Comparison of ENCODE assay signal across 8 cellular contexts in genomic region chr5:171484460-171484899, GRCh38.
DNase-seq lines count a peak whose midpoint lies in the region; ATAC-seq and TF ChIP-seq lines count a peak whose summit lies in the region.

No MANE protein-coding gene starts in this region.

- no peak for TF ChIP-seq POLR2A in esophagus muscularis mucosa (IDR thresholded peaks at IDR 0.05; ENCODE audit: low read depth)
- TF ChIP-seq POLR2A in sigmoid colon (IDR thresholded peaks at IDR 0.05) = no peak

- H3K4me3 Mint-ChIP-seq in activated CD4-positive, alpha-beta memory T cell treated with anti-CD3 and anti-CD28 coated beads, Interleukin-2, amount 10 ng/mL, durations not matched to agents 7 days and 5 days = no peak overlapping the region

- peaks cover 2% of the 10 kb centered on the region for H3K4me1 Mint-ChIP-seq in activated CD4-positive, alpha-beta memory T cell treated with anti-CD3 and anti-CD28 coated beads, Interleukin-2, amount 10 ng/mL, durations not matched to agents 7 days and 5 days

- H3K9me3 ChIP-seq in esophagus muscularis mucosa = no peaks in the 10 kb centered on the region
- no peaks in the 10 kb centered on the region for H3K9me3 ChIP-seq in sigmoid colon

- TF ChIP-seq CTCF in esophagus muscularis mucosa (IDR thresholded peaks at IDR 0.05) (peak; percentile 53 to 70 (median 56)), sigmoid colon (IDR thresholded peaks at IDR 0.05) (peak in 3 of 4 experiments; percentile 24 to 65 (median 32))

- no peak for TF ChIP-seq EP300 in esophagus muscularis mucosa (IDR thresholded peaks at IDR 0.05)
- TF ChIP-seq EP300 in sigmoid colon (IDR thresholded peaks at IDR 0.05) = no peak

- H3K4me3 ChIP-seq in esophagus muscularis mucosa = no peak overlapping the region
- H3K4me3 ChIP-seq in sigmoid colon = no peak overlapping the region

- H3K27me3 Mint-ChIP-seq in activated CD4-positive, alpha-beta memory T cell treated with anti-CD3 and anti-CD28 coated beads, Interleukin-2, amount 10 ng/mL, durations not matched to agents 7 days and 5 days = peaks cover 3% of the 10 kb centered on the region

- H3K36me3 Mint-ChIP-seq in activated CD4-positive, alpha-beta memory T cell treated with anti-CD3 and anti-CD28 coated beads, Interleukin-2, amount 10 ng/mL, durations not matched to agents 7 days and 5 days (ENCODE audit: low read depth) = no peaks in the 10 kb centered on the region

- peaks cover 0 to 19% (median 18%) of the 10 kb centered on the region in 4 donors for H3K4me1 ChIP-seq in esophagus muscularis mucosa
- peaks cover 0 to 15% (median 11%) of the 10 kb centered on the region in 4 donors for H3K4me1 ChIP-seq in sigmoid colon

- intact Hi-C loops in esophagus muscularis mucosa (cut with DNase I) (loop anchor here (10.0 kb wide), 1 partner anchor 420 kb away; no protein-coding TSS in a partner anchor), sigmoid colon (cut with DNase I) (no loop called here)

- no peak overlapping the region for H3K27ac Mint-ChIP-seq in activated CD4-positive, alpha-beta memory T cell treated with anti-CD3 and anti-CD28 coated beads, Interleukin-2, amount 10 ng/mL, durations not matched to agents 7 days and 5 days

- DNase-seq in COLO668 (lab: John Stamatoyannopoulos, UW; ENCODE audit: unreplicated experiment) (peak; percentile 13), Kasumi-1 (lab: John Stamatoyannopoulos, UW) (peak; percentile 26 to 37), esophagus muscularis mucosa (ENCODE audit: extremely low spot score) (no peak), sigmoid colon (no peak), mucosa of gallbladder (ENCODE audit: low spot score) (no peak)
- DNase-seq in activated CD4-positive, alpha-beta memory T cell treated with anti-CD3 and anti-CD28 coated beads, Interleukin-2, amount 10 ng/mL, durations not matched to agents 7 days and 5 days = peak; percentile 46

- no peak for ATAC-seq in GM18873 (IDR thresholded peaks at IDR 0.05; ENCODE audit: low FRiP score, unreplicated experiment)
- ATAC-seq in GM21723 (IDR thresholded peaks at IDR 0.05; ENCODE audit: unreplicated experiment) = no peak

- CTCF ChIA-PET in activated CD4-positive, alpha-beta memory T cell treated with anti-CD3 and anti-CD28 coated beads, Interleukin-2, amount 10 ng/mL, durations not matched to agents 7 days and 5 days (lab: Charles Lee) = interaction anchor here (0.5 to 0.8 kb wide), 2 partner anchors 54 to 238 kb away, joined by 3 read pairs; no protein-coding TSS in a partner anchor

- no peaks in the 10 kb centered on the region for H3K9me3 Mint-ChIP-seq in activated CD4-positive, alpha-beta memory T cell treated with anti-CD3 and anti-CD28 coated beads, Interleukin-2, amount 10 ng/mL, durations not matched to agents 7 days and 5 days

- no peaks in the 10 kb centered on the region for H3K36me3 ChIP-seq in esophagus muscularis mucosa
- H3K36me3 ChIP-seq in sigmoid colon = no peaks in the 10 kb centered on the region

- POLR2A ChIA-PET in activated CD4-positive, alpha-beta memory T cell treated with anti-CD3 and anti-CD28 coated beads, Interleukin-2, amount 10 ng/mL, durations not matched to agents 7 days and 5 days (lab: Charles Lee) = no interaction called here

- 44% methylated on average over 7 of the region's 7 CpGs for WGBS in esophagus muscularis mucosa
- 16 to 39% methylated on average over 7 of the region's 7 CpGs for WGBS in sigmoid colon, 2 donors

- H3K27ac ChIP-seq in esophagus muscularis mucosa (replicated peaks in 1 of 4) (peak overlapping the region in 1 of 4 donors; percentile 69), sigmoid colon (peak overlapping the region in 2 of 4 donors; percentile 57 to 76)

- H3K27me3 ChIP-seq in esophagus muscularis mucosa (peaks cover 0 to 11% (median 0%) of the 10 kb centered on the region in 4 donors), sigmoid colon (no peaks in the 10 kb centered on the region)

Comparison
In these comparisons a context has a peak if more than half of its experiments do, and no peak if none do; other contexts are left out.
1. DNase-seq: peak in COLO668 (single experiment), Kasumi-1 (2 of 2) and activated CD4-positive, alpha-beta memory T cell treated with anti-CD3 and anti-CD28 coated beads, Interleukin-2, amount 10 ng/mL, durations not matched to agents 7 days and 5 days (single experiment); none in esophagus muscularis mucosa (single experiment), sigmoid colon (single experiment) and mucosa of gallbladder (single experiment).